ENCODE assay signal across 17 cellular contexts in genomic region chr7:155482511-155483183, GRCh38. TPM values are rescaled to one million over a fixed set of nuclear protein-coding genes. Genes with fewer than 3 reads are reported as not detected.
DNase-seq lines count a peak whose midpoint lies in the region; ATAC-seq lines count a peak whose summit lies in the region.
"Had no signal": no experiment of that assay in that cellular context is flagged by ENCODE, and none has a peak within 500 bp of the region (broad histone marks: within the 10 kb centered on the region; RNA-seq: fewer than 3 reads in every experiment).

No MANE protein-coding gene starts in this region.

- H3K4me3 Mint-ChIP-seq in activated naive CD8-positive, alpha-beta T cell treated with anti-CD3 and anti-CD28 coated beads, Interleukin-2, amount 50 U/mL, for 24 hours, result peak overlapping the region; percentile 9
- H3K4me3 Mint-ChIP-seq in stimulated activated effector memory CD8-positive, alpha-beta T cell treated with anti-CD3 and anti-CD28 coated beads, Interleukin-12 subunit alpha, Interleukin-12 subunit beta, amount 100 ng/mL, for 72 hours, result peak overlapping the region; percentile 43
- H3K4me3 Mint-ChIP-seq: activated T-cell treated with anti-CD3 and anti-CD28 coated beads, Interleukin-2, amount 50 U/mL, for 4 hours had no signal

- H3K4me1 Mint-ChIP-seq in activated naive CD8-positive, alpha-beta T cell treated with anti-CD3 and anti-CD28 coated beads, Interleukin-2, amount 50 U/mL, for 24 hours, result peaks cover 10% of the 10 kb centered on the region
- peaks cover 9% of the 10 kb centered on the region for H3K4me1 Mint-ChIP-seq in stimulated activated effector memory CD8-positive, alpha-beta T cell treated with anti-CD3 and anti-CD28 coated beads, Interleukin-12 subunit alpha, Interleukin-12 subunit beta, amount 100 ng/mL, for 72 hours
- H3K4me1 Mint-ChIP-seq: immature natural killer cell had no signal

- peaks cover 48% of the 10 kb centered on the region for H3K27me3 Mint-ChIP-seq in activated naive CD8-positive, alpha-beta T cell treated with anti-CD3 and anti-CD28 coated beads, Interleukin-2, amount 50 U/mL, for 24 hours

- intact Hi-C loops in cardiac septum (cut with DNase I), result no loop called here
- intact Hi-C loops in left cardiac atrium (cut with DNase I), result no loop called here

- ATAC-seq in left cardiac atrium (no peak), HG02798 (IDR thresholded peaks at IDR 0.05; ENCODE audit: poor library complexity, unreplicated experiment) (peak; percentile 66), HG03135 (IDR thresholded peaks at IDR 0.05; ENCODE audit: unreplicated experiment) (no peak), GM21786 (IDR thresholded peaks at IDR 0.05; ENCODE audit: unreplicated experiment) (no peak)
- no peak for ATAC-seq in activated naive CD8-positive, alpha-beta T cell treated with anti-CD3 and anti-CD28 coated beads, Interleukin-2, amount 50 U/mL, for 24 hours
- peak; percentile 72 for ATAC-seq in stimulated activated effector memory CD8-positive, alpha-beta T cell treated with anti-CD3 and anti-CD28 coated beads, Interleukin-12 subunit alpha, Interleukin-12 subunit beta, amount 100 ng/mL, for 72 hours
- ATAC-seq: psoas muscle had no signal

- H3K9me3 Mint-ChIP-seq in activated naive CD8-positive, alpha-beta T cell treated with anti-CD3 and anti-CD28 coated beads, Interleukin-2, amount 50 U/mL, for 24 hours, result peaks cover 7% of the 10 kb centered on the region
- no peaks in the 10 kb centered on the region for H3K9me3 Mint-ChIP-seq in stimulated activated effector memory CD8-positive, alpha-beta T cell treated with anti-CD3 and anti-CD28 coated beads, Interleukin-12 subunit alpha, Interleukin-12 subunit beta, amount 100 ng/mL, for 72 hours
- H3K9me3 Mint-ChIP-seq: immature natural killer cell had no signal

- H3K36me3 Mint-ChIP-seq in activated naive CD8-positive, alpha-beta T cell treated with anti-CD3 and anti-CD28 coated beads, Interleukin-2, amount 50 U/mL, for 24 hours (ENCODE audit: low read depth), result peaks cover 3% of the 10 kb centered on the region
- no peaks in the 10 kb centered on the region for H3K36me3 Mint-ChIP-seq in stimulated activated effector memory CD8-positive, alpha-beta T cell treated with anti-CD3 and anti-CD28 coated beads, Interleukin-12 subunit alpha, Interleukin-12 subunit beta, amount 100 ng/mL, for 72 hours

- DNase-seq in cardiac septum (ENCODE audit: low spot score) (peak; percentile 24), left cardiac atrium (no peak), OCI-M2 (lab: John Stamatoyannopoulos, UW; ENCODE audit: unreplicated experiment) (no peak)
- DNase-seq in activated naive CD8-positive, alpha-beta T cell treated with anti-CD3 and anti-CD28 coated beads, Interleukin-2, amount 50 U/mL, for 24 hours, result no peak
- no peak for DNase-seq in stimulated activated effector memory CD8-positive, alpha-beta T cell treated with anti-CD3 and anti-CD28 coated beads, Interleukin-12 subunit alpha, Interleukin-12 subunit beta, amount 100 ng/mL, for 72 hours (ENCODE audit: low spot score in 2 of 2)
- DNase-seq: activated T-cell treated with anti-CD3 and anti-CD28 coated beads, Interleukin-2, amount 50 U/mL, for 4 hours; MG63; NCI-H2171 treated with DMSO at 0.1 percent for 48 hours; psoas muscle; SJCRH30 had no signal

- H3K27ac Mint-ChIP-seq in activated naive CD8-positive, alpha-beta T cell treated with anti-CD3 and anti-CD28 coated beads, Interleukin-2, amount 50 U/mL, for 24 hours, result no peak overlapping the region
- peak overlapping the region; percentile 37 for H3K27ac Mint-ChIP-seq in stimulated activated effector memory CD8-positive, alpha-beta T cell treated with anti-CD3 and anti-CD28 coated beads, Interleukin-12 subunit alpha, Interleukin-12 subunit beta, amount 100 ng/mL, for 72 hours

RNA-seq across cellular contexts. Expression of gene EN2, which starts 24.7 kb away (rescaled TPM):
- total RNA-seq in cardiac septum (not detected), left cardiac atrium (under 1 TPM; 0.08 to 0.15 TPM)
- total RNA-seq: activated T-cell treated with anti-CD3 and anti-CD28 coated beads, Interleukin-2, amount 50 U/mL, for 4 hours; HT1080; mucosa of gallbladder; urinary bladder had no signal

Comparison
In these comparisons a context has a peak if more than half of its experiments do, and no peak if none do; other contexts are left out.
1. ATAC-seq: peak in HG02798 (single experiment) and stimulated activated effector memory CD8-positive, alpha-beta T cell treated with anti-CD3 and anti-CD28 coated beads, Interleukin-12 subunit alpha, Interleukin-12 subunit beta, amount 100 ng/mL, for 72 hours (single experiment); none in left cardiac atrium (0 of 2), activated naive CD8-positive, alpha-beta T cell treated with anti-CD3 and anti-CD28 coated beads, Interleukin-2, amount 50 U/mL, for 24 hours (single experiment), HG03135 (single experiment) and GM21786 (single experiment).